ENCODE assay signal across 1 cellular context in the genomic region with DNA sequence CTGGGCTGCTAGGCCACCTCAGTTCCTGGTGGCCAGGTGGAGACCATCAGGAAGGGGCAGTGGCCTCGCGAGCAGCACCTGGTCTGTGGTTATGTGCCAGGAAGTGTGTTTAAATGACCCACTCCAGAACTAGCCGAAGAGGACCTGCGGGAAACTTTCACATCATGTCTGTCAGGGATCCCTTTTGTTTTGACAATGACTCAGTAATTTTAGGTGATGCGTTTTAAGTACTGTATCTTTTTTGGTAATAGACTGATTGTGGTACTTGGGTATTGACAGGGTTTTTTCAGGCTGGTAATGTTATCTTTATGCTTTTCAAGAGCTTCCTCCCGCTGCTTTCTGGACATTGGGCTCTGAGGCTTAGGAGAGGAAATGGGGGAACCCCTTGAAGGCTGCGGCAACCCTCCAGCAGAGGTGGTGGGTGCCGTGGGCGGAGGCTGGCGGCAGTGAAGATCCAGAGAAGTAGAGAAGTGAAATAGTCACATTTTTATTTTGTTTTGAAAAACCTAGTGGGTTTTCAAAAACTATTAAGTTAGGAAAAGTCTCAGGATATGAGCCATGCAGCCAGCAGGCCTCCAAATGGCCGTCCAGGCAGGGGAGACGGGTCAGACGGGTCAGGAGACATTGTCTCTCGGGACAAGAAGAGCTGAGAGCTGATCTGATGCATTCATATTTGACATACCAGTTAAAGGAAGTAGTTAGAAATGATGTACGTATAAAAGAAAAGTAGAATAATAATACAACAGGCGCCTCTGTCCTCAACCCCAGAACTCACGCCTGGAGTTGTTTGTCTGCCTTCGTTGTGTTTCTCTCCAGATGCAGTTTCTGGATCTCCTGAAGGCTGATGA.
A peak's percentile ranks its signal among the peaks of the same experiment; 100 is the strongest.
TF ChIP-seq lines count a peak whose summit lies in the region.

No MANE protein-coding gene starts in this region.

TF ChIP-seq in GM12878, 131 proteins besides CTCF, POLR2A, EP300 and RAD21 (continued from another document):
- TF ChIP-seq E2F8 (IDR thresholded peaks at IDR 0.05; ENCODE audit: low read depth, partially characterized antibody) = no peak
- no peak for TF ChIP-seq PAX8 (IDR thresholded peaks at IDR 0.05)
- TF ChIP-seq PML (IDR thresholded peaks at IDR 0.05; ENCODE audit: low read length) = no peak
- no peak for TF ChIP-seq MEF2B (IDR thresholded peaks at IDR 0.05; ENCODE audit: partially characterized antibody, poor library complexity, severe bottlenecking)
- TF ChIP-seq YBX1 (IDR thresholded peaks at IDR 0.05) = no peak
- TF ChIP-seq NR2C1 (IDR thresholded peaks at IDR 0.05) = no peak
- TF ChIP-seq RELA (IDR thresholded peaks at IDR 0.05; ENCODE audit: borderline replicate concordance, partially characterized antibody) = no peak
- no peak for TF ChIP-seq ZNF24 (IDR thresholded peaks at IDR 0.05)
- no peak for TF ChIP-seq HDAC6 (IDR thresholded peaks at IDR 0.05; ENCODE audit: unreplicated experiment)
- no peak for TF ChIP-seq ETV6 (conservative IDR thresholded peaks at IDR 0.05 in 1 of 2, IDR thresholded peaks at IDR 0.05 in 1 of 2; ENCODE audit: borderline replicate concordance in 1 of 2, low read depth in 1 of 2)
- TF ChIP-seq CBX3 (IDR thresholded peaks at IDR 0.05; ENCODE audit: borderline replicate concordance, low read depth) = no peak
- no peak for TF ChIP-seq FOXM1 (IDR thresholded peaks at IDR 0.05; ENCODE audit: low read depth, low read length)
- TF ChIP-seq ZNF217 (IDR thresholded peaks at IDR 0.05) = no peak
- no peak for TF ChIP-seq TCF3 (IDR thresholded peaks at IDR 0.05; ENCODE audit: borderline replicate concordance, insufficient read depth, low read depth, low read length)
- no peak for TF ChIP-seq STAT1 (conservative IDR thresholded peaks at IDR 0.05)
- no peak for TF ChIP-seq ESRRA (IDR thresholded peaks at IDR 0.05; ENCODE audit: low read length)
- TF ChIP-seq BHLHE40 (IDR thresholded peaks at IDR 0.05; ENCODE audit: borderline replicate concordance in 1 of 2, low read depth in 2 of 2, low read length in 1 of 2) = 0 out of 4 replicates have a peak, but pooled peaks of 1 of the 2 experiments have one; percentile 11
- peak in 1 of 2 experiments; percentile 81; a peak in 1 of 3 replicates for TF ChIP-seq EGR1 (IDR thresholded peaks at IDR 0.05; ENCODE audit: borderline replicate concordance in 1 of 2, low read depth in 2 of 2, low read length in 2 of 2)
- no peak for TF ChIP-seq PKNOX1 (IDR thresholded peaks at IDR 0.05)
- TF ChIP-seq SREBF1 (IDR thresholded peaks at IDR 0.05; ENCODE audit: low read length) = no peak
- TF ChIP-seq, protein P1, sequence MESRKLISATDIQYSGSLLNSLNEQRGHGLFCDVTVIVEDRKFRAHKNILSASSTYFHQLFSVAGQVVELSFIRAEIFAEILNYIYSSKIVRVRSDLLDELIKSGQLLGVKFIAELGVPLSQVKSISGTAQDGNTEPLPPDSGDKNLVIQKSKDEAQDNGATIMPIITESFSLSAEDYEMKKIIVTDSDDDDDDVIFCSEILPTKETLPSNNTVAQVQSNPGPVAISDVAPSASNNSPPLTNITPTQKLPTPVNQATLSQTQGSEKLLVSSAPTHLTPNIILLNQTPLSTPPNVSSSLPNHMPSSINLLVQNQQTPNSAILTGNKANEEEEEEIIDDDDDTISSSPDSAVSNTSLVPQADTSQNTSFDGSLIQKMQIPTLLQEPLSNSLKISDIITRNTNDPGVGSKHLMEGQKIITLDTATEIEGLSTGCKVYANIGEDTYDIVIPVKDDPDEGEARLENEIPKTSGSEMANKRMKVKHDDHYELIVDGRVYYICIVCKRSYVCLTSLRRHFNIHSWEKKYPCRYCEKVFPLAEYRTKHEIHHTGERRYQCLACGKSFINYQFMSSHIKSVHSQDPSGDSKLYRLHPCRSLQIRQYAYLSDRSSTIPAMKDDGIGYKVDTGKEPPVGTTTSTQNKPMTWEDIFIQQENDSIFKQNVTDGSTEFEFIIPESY (IDR thresholded peaks at IDR 0.05) = no peak
- 0 out of 2 replicates have a peak, but pooled peaks have one; percentile 34 for TF ChIP-seq YY1 (IDR thresholded peaks at IDR 0.05; ENCODE audit: low read depth, low read length)
- TF ChIP-seq CREM (IDR thresholded peaks at IDR 0.05; ENCODE audit: low read depth) = no peak; the same call in 1 of the 2 replicates
- TF ChIP-seq BMI1 (IDR thresholded peaks at IDR 0.05; ENCODE audit: borderline replicate concordance) = no peak
- peak; percentile 29; the same call in 1 of the 2 replicates for TF ChIP-seq SPI1 (IDR thresholded peaks at IDR 0.05; ENCODE audit: borderline replicate concordance, insufficient read depth, low read depth, low read length)
- TF ChIP-seq SMC3 (IDR thresholded peaks at IDR 0.05; ENCODE audit: borderline replicate concordance, low read length) = no peak
- TF ChIP-seq ZBTB40 (IDR thresholded peaks at IDR 0.05; ENCODE audit: borderline replicate concordance) = no peak
